22 cellular contexts compared by ENCODE assay signal in genomic region chr10:130041691-130042225, GRCh38.
DNase-seq lines count a peak whose midpoint lies in the region; ATAC-seq, FAIRE-seq and TF ChIP-seq lines count a peak whose summit lies in the region.
"Had no signal": no experiment of that assay in that cellular context is flagged by ENCODE, and none has a peak within 500 bp of the region (broad histone marks: within the 10 kb centered on the region; RNA-seq: fewer than 3 reads in every experiment).

No MANE protein-coding gene starts in this region.

- no peak overlapping the region for H2BK120ac ChIP-seq in H1 (replicated peaks; ENCODE audit: low read depth, low read length)
- no peak overlapping the region for H2BK120ac ChIP-seq in mesenchymal stem cell (ENCODE audit: low read depth, low read length)
- H2BK120ac ChIP-seq in trophoblast cell (ENCODE audit: insufficient read depth, low read length, poor library complexity) = no peak overlapping the region

- no peak overlapping the region for H4K8ac ChIP-seq in H1 (ENCODE audit: extremely low read depth, insufficient read depth, low read length)
- no peak overlapping the region for H4K8ac ChIP-seq in mesenchymal stem cell (ENCODE audit: low read length)
- H4K8ac ChIP-seq in trophoblast cell (ENCODE audit: low read depth, low read length) = no peak overlapping the region

- no peak overlapping the region for H3K27ac ChIP-seq in HepG2 (ENCODE audit: extremely low read length, insufficient read depth, low read length)
- H3K27ac ChIP-seq in right lobe of liver = no peak overlapping the region
- H3K27ac ChIP-seq in H1 (ENCODE audit: low read depth, low read length) = no peak overlapping the region
- H3K27ac ChIP-seq in mesenchymal stem cell (ENCODE audit: low read length, poor library complexity, severe bottlenecking) = no peak overlapping the region
- no peak overlapping the region for H3K27ac ChIP-seq in trophoblast cell (ENCODE audit: low read depth, low read length)
- H3K27ac ChIP-seq: 22Rv1; BLaER1 treated with 17β-estradiol and CSF1 and Interleukin-3, amounts not matched to agents 10 nM and 100 nM had no signal

- H3K23ac ChIP-seq in H1 (ENCODE audit: insufficient read length) (no peak overlapping the region), mesenchymal stem cell (ENCODE audit: low read length in 2 of 2) (no peak overlapping the region), trophoblast cell (ENCODE audit: low read length) (no peak overlapping the region)

- H2BK12ac ChIP-seq in H1 (ENCODE audit: low read depth, low read length) (no peak overlapping the region), mesenchymal stem cell (ENCODE audit: low read length in 2 of 2) (no peak overlapping the region), trophoblast cell (ENCODE audit: low read length) (no peak overlapping the region)

- H3K4me3 ChIP-seq in HepG2 (replicated peaks in 1 of 3; ENCODE audit: insufficient read depth in 1 of 3, low read depth in 2 of 3, low read length in 3 of 3) = no peak overlapping the region
- H3K4me3 ChIP-seq in right lobe of liver = no peak overlapping the region
- no peak overlapping the region for H3K4me3 ChIP-seq in H1 (ENCODE audit: extremely low read depth in 1 of 4, insufficient read depth in 2 of 4, low read depth in 3 of 4, low read length in 4 of 4)
- H3K4me3 ChIP-seq in mesenchymal stem cell (ENCODE audit: insufficient read depth in 1 of 2, low read depth in 1 of 2, low read length in 2 of 2) = peak overlapping the region in 1 of 2 experiments; percentile 42
- no peak overlapping the region for H3K4me3 ChIP-seq in trophoblast cell (ENCODE audit: low read depth, low read length)
- H3K4me3 ChIP-seq: BLaER1 treated with 17β-estradiol and CSF1 and Interleukin-3, amounts not matched to agents 10 nM and 100 nM; GM23338; HAP-1 had no signal

- H4K91ac ChIP-seq in H1 (replicated peaks; ENCODE audit: insufficient read length, low read length) = peak overlapping the region; percentile 13
- peak overlapping the region; percentile 6 for H4K91ac ChIP-seq in mesenchymal stem cell (ENCODE audit: low read length)
- no peak overlapping the region for H4K91ac ChIP-seq in trophoblast cell (ENCODE audit: low read depth, low read length)

- H4K20me1 ChIP-seq in HepG2 (ENCODE audit: insufficient read depth, low read length) (no peaks in the 10 kb centered on the region), H1 (replicated peaks in 1 of 2; ENCODE audit: control insufficient read depth in 1 of 2, insufficient read depth in 2 of 2, low read length in 2 of 2) (peaks cover 0 to 2% of the 10 kb centered on the region in 2 experiments)
- H4K20me1 ChIP-seq: BLaER1 treated with 17β-estradiol and CSF1 and Interleukin-3, amounts not matched to agents 10 nM and 100 nM had no signal

- TF ChIP-seq POLR2A in HepG2 (IDR thresholded peaks at IDR 0.05; ENCODE audit: insufficient read depth in 1 of 2, low read depth in 2 of 2, low read length in 2 of 2) = no peak
- no peak for TF ChIP-seq POLR2A in right lobe of liver (IDR thresholded peaks at IDR 0.05)
- TF ChIP-seq POLR2A in H1 (IDR thresholded peaks at IDR 0.05; ENCODE audit: control extremely low read depth in 1 of 2, low read depth in 2 of 2, low read length in 2 of 2) = no peak

- H2BK15ac ChIP-seq in H1 (ENCODE audit: low read length) = no peak overlapping the region
- no peak overlapping the region for H2BK15ac ChIP-seq in mesenchymal stem cell (ENCODE audit: low read depth, poor library complexity, severe bottlenecking)

- TF ChIP-seq EP300 in HepG2 (IDR thresholded peaks at IDR 0.05; ENCODE audit: low read depth in 2 of 2, low read length in 2 of 2) = no peak
- no peak for TF ChIP-seq EP300 in HepG2 (CRISPR knock-in tag; IDR thresholded peaks at IDR 0.05; ENCODE audit: borderline replicate concordance)
- no peak for TF ChIP-seq EP300 in H1 (IDR thresholded peaks at IDR 0.05; ENCODE audit: borderline replicate concordance in 1 of 2, low read depth in 2 of 2, low read length in 2 of 2)

- in situ Hi-C loops in HepG2 (cut with HindIII; ENCODE audit: extremely low pct_ligation_motif_present, low pct_unique_long_range_greater_than_20kb) = no loop called here

- H3K14ac ChIP-seq in H1 (ENCODE audit: insufficient read length) = no peak overlapping the region
- H3K14ac ChIP-seq in mesenchymal stem cell (ENCODE audit: low read length in 2 of 2) = peak overlapping the region in 1 of 2 experiments; percentile 2
- H3K14ac ChIP-seq in trophoblast cell (ENCODE audit: low read length) = no peak overlapping the region

- no peaks in the 10 kb centered on the region for H3K4me1 ChIP-seq in HepG2 (ENCODE audit: insufficient read depth, low read length)
- no peaks in the 10 kb centered on the region for H3K4me1 ChIP-seq in right lobe of liver
- H3K4me1 ChIP-seq in H1 (replicated peaks in 1 of 4; ENCODE audit: control insufficient read depth in 3 of 4, insufficient read depth in 4 of 4, low read length in 3 of 4) = peaks cover 0 to 4% (median 0%) of the 10 kb centered on the region in 4 experiments; a peak in 2 of 7 replicates
- no peaks in the 10 kb centered on the region for H3K4me1 ChIP-seq in mesenchymal stem cell (ENCODE audit: control insufficient read depth, insufficient read depth, low read depth, low read length)
- H3K4me1 ChIP-seq in trophoblast cell (ENCODE audit: control insufficient read depth in 1 of 2, insufficient read depth in 2 of 2, low read length in 2 of 2) = no peaks in the 10 kb centered on the region
- H3K4me1 ChIP-seq: BE2C, HAP-1 had no signal

- no peak for FAIRE-seq in HepG2 (lab: Jason Lieb, UNC)
- no peak for FAIRE-seq in H1 (lab: Jason Lieb, UNC)
- FAIRE-seq: A204.1, GM12892, H54 had no signal

- no peak overlapping the region for H2AK5ac ChIP-seq in H1 (ENCODE audit: low read depth, low read length)
- H2AK5ac ChIP-seq in mesenchymal stem cell (ENCODE audit: low read length, severe bottlenecking) = no peak overlapping the region
- H2AK5ac ChIP-seq in trophoblast cell (ENCODE audit: low read length) = no peak overlapping the region

- H3K9ac ChIP-seq in HepG2 (ENCODE audit: insufficient read depth, low read depth, low read length) (no peak overlapping the region), H1 (replicated peaks in 1 of 4; ENCODE audit: extremely low read depth in 1 of 4, low read depth in 3 of 4, low read length in 3 of 4) (no peak overlapping the region; a peak in 1 of 7 replicates), mesenchymal stem cell (ENCODE audit: low read length) (peak overlapping the region; percentile 58), trophoblast cell (ENCODE audit: low read length) (peak overlapping the region; percentile 19)
- H3K9ac ChIP-seq: BLaER1 treated with 17β-estradiol and CSF1 and Interleukin-3, amounts not matched to agents 10 nM and 100 nM had no signal

- H3K18ac ChIP-seq in H1 (ENCODE audit: extremely low read depth, low read length) = no peak overlapping the region
- H3K18ac ChIP-seq in mesenchymal stem cell (ENCODE audit: low read depth in 1 of 2, low read length in 2 of 2) = no peak overlapping the region
- H3K18ac ChIP-seq in trophoblast cell (ENCODE audit: low read length) = no peak overlapping the region

- no TSS peak for BruUV-seq in HepG2 (replicated peaks; lab: Mats Ljungman, UMichigan)

- TF ChIP-seq RAD21 in HepG2 (CRISPR knock-in tag; IDR thresholded peaks at IDR 0.05) (no peak), H1 (IDR thresholded peaks at IDR 0.05 in 1 of 2, conservative IDR thresholded peaks at IDR 0.05 in 1 of 2; ENCODE audit: low read depth in 2 of 2, low read length in 2 of 2) (no peak)

- TF ChIP-seq CTCF in HepG2 (CRISPR knock-in tag; IDR thresholded peaks at IDR 0.05) = no peak
- no peak for TF ChIP-seq CTCF in right lobe of liver (IDR thresholded peaks at IDR 0.05)
- TF ChIP-seq CTCF in H1 (IDR thresholded peaks at IDR 0.05; ENCODE audit: control extremely low read depth in 1 of 3, insufficient read depth in 1 of 3, low read depth in 1 of 3, low read length in 3 of 3) = no peak

- H3K9me3 ChIP-seq in HepG2 (ENCODE audit: low read length) (no peaks in the 10 kb centered on the region), right lobe of liver (no peaks in the 10 kb centered on the region), H1 (ENCODE audit: insufficient read depth in 2 of 2, low read depth in 1 of 2, low read length in 1 of 2) (no peaks in the 10 kb centered on the region; a peak in 1 of 4 replicates), mesenchymal stem cell (ENCODE audit: control insufficient read depth, low read length) (no peaks in the 10 kb centered on the region), trophoblast cell (ENCODE audit: insufficient read depth, low read depth, low read length) (peaks cover 3% of the 10 kb centered on the region)
- H3K9me3 ChIP-seq: BE2C; BLaER1 treated with 17β-estradiol and CSF1 and Interleukin-3, amounts not matched to agents 10 nM and 100 nM; HAP-1 had no signal

- H3K4ac ChIP-seq in H1 (replicated peaks; ENCODE audit: insufficient read length, low read depth, low read length) = peak overlapping the region; percentile 41
- no peak overlapping the region for H3K4ac ChIP-seq in mesenchymal stem cell (ENCODE audit: low read depth in 1 of 2, low read length in 2 of 2)
- no peak overlapping the region for H3K4ac ChIP-seq in trophoblast cell (ENCODE audit: low read depth, low read length)

- H3K4me2 ChIP-seq in HepG2 (ENCODE audit: low read depth, low read length) (no peak overlapping the region), H1 (ENCODE audit: insufficient read depth in 1 of 2, low read depth in 2 of 2, low read length in 2 of 2) (no peak overlapping the region), mesenchymal stem cell (ENCODE audit: low read length, poor library complexity, severe bottlenecking) (no peak overlapping the region), trophoblast cell (ENCODE audit: low read length) (no peak overlapping the region)
- H3K4me2 ChIP-seq: GM23338 had no signal

- CTCF ChIA-PET in HepG2 (lab: Yijun Ruan, JAX; ENCODE audit: low intra/inter-chr PET ratio, low total read pairs) = no interaction called here
- CTCF ChIA-PET in H1 (lab: Charles Lee; ENCODE audit: partially characterized antibody) = interaction anchor here (0.6 to 1.4 kb wide), 3 partner anchors 33 to 1838 kb away, joined by 3 read pairs; no protein-coding TSS in a partner anchor

- no peak overlapping the region for H4K12ac ChIP-seq in trophoblast cell (ENCODE audit: low read depth, low read length)

- no peaks in the 10 kb centered on the region for H3K23me2 ChIP-seq in H1 (ENCODE audit: low read depth, low read length)

- no peaks in the 10 kb centered on the region for H3K79me2 ChIP-seq in HepG2 (ENCODE audit: insufficient read depth, low read length)
- H3K79me2 ChIP-seq in H1 (ENCODE audit: control insufficient read depth in 1 of 2, insufficient read depth in 2 of 2, low read length in 2 of 2) = no peaks in the 10 kb centered on the region
- H3K79me2 ChIP-seq in trophoblast cell (ENCODE audit: control insufficient read depth, insufficient read depth, low read length, poor library complexity) = no peaks in the 10 kb centered on the region

- intact Hi-C loops in HepG2 (cut with micrococcal nuclease; ENCODE audit: unreplicated experiment) (no loop called here), right lobe of liver (cut with DNase I) (no loop called here)

- no peak overlapping the region for H3K56ac ChIP-seq in H1 (replicated peaks; ENCODE audit: insufficient read length, low read depth, low read length)

- ATAC-seq in HepG2 = no peak
- no peak for ATAC-seq in right lobe of liver
- no peak for ATAC-seq in GM21717 (IDR thresholded peaks at IDR 0.05; ENCODE audit: unreplicated experiment)
- ATAC-seq: GM23338 had no signal

- DNase-seq in HepG2 (ENCODE audit: low spot score) = no peak
- no peak for DNase-seq in right lobe of liver
- peak in 1 of 2 experiments; percentile 16 for DNase-seq in H1 (ENCODE audit: low read depth in 1 of 2, low spot score in 2 of 2)
- DNase-seq in mesenchymal stem cell = no peak
- DNase-seq in trophoblast cell = no peak
- DNase-seq in activated CD4-positive, CD25-positive, alpha-beta regulatory T cell (lab: John Stamatoyannopoulos, UW) = no peak
- DNase-seq in T-helper 1 cell = no peak
- DNase-seq: AML-193; BE2C; CD4-positive, alpha-beta T cell; CD8-positive, alpha-beta memory T cell; DMS53; DMS79 treated with DMSO at 0.1 percent for 48 hours; GF-D8 had no signal

- H3K27me3 ChIP-seq in HepG2 (ENCODE audit: control insufficient read depth in 1 of 2, insufficient read depth in 2 of 2, low read length in 2 of 2) = peaks cover 5 to 65% of the 10 kb centered on the region in 2 experiments; a peak in 3 of 5 replicates
- H3K27me3 ChIP-seq in right lobe of liver = no peaks in the 10 kb centered on the region
- H3K27me3 ChIP-seq in H1 (replicated peaks in 1 of 4; ENCODE audit: control insufficient read depth in 3 of 4, extremely low read depth in 1 of 4, insufficient read depth in 3 of 4, low read length in 3 of 4) = peaks cover 0 to 2% (median 0%) of the 10 kb centered on the region in 4 experiments; a peak in 1 of 7 replicates
- no peaks in the 10 kb centered on the region for H3K27me3 ChIP-seq in mesenchymal stem cell (ENCODE audit: control insufficient read depth in 1 of 2, insufficient read depth in 1 of 2, low read length in 2 of 2)
- H3K27me3 ChIP-seq in trophoblast cell (ENCODE audit: insufficient read depth, low read length) = no peaks in the 10 kb centered on the region
- H3K27me3 ChIP-seq: BE2C; BLaER1 treated with 17β-estradiol and CSF1 and Interleukin-3, amounts not matched to agents 10 nM and 100 nM had no signal

- H2AFZ ChIP-seq in HepG2 (ENCODE audit: low read length) (no peak overlapping the region), H1 (ENCODE audit: low read length) (no peak overlapping the region), mesenchymal stem cell (ENCODE audit: low read depth, low read length) (no peak overlapping the region), trophoblast cell (ENCODE audit: insufficient read depth, low read length, poor library complexity) (no peak overlapping the region)
- H2AFZ ChIP-seq: GM23338 had no signal

- H3K36me3 ChIP-seq in HepG2 (replicated peaks in 1 of 2; ENCODE audit: control insufficient read depth in 1 of 2, insufficient read depth in 2 of 2, low read length in 2 of 2) = no peaks in the 10 kb centered on the region
- H3K36me3 ChIP-seq in right lobe of liver = no peaks in the 10 kb centered on the region
- H3K36me3 ChIP-seq in H1 (ENCODE audit: control insufficient read depth in 2 of 4, insufficient read depth in 4 of 4, low read length in 3 of 4) = no peaks in the 10 kb centered on the region
- no peaks in the 10 kb centered on the region for H3K36me3 ChIP-seq in mesenchymal stem cell (ENCODE audit: control insufficient read depth in 1 of 2, insufficient read depth in 2 of 2, low read depth in 1 of 2, low read length in 2 of 2)
- no peaks in the 10 kb centered on the region for H3K36me3 ChIP-seq in trophoblast cell (ENCODE audit: control insufficient read depth in 1 of 2, insufficient read depth in 2 of 2, low read length in 2 of 2)
- H3K36me3 ChIP-seq: BE2C; BLaER1 treated with 17β-estradiol and CSF1 and Interleukin-3, amounts not matched to agents 10 nM and 100 nM; HAP-1 had no signal

- no peak overlapping the region for H2BK5ac ChIP-seq in H1 (ENCODE audit: low read depth, low read length)
- no peak overlapping the region for H2BK5ac ChIP-seq in mesenchymal stem cell (ENCODE audit: low read depth, low read length, poor library complexity, severe bottlenecking)
- H2BK5ac ChIP-seq in trophoblast cell (ENCODE audit: low read depth, low read length, poor library complexity) = no peak overlapping the region

- H3K79me1 ChIP-seq in H1 (ENCODE audit: low read depth, low read length) (no peaks in the 10 kb centered on the region), mesenchymal stem cell (replicated peaks; ENCODE audit: low read length, poor library complexity, severe bottlenecking) (no peaks in the 10 kb centered on the region), trophoblast cell (ENCODE audit: low read length) (no peaks in the 10 kb centered on the region)

- H2BK20ac ChIP-seq in H1 (ENCODE audit: low read length) = no peak overlapping the region

- POLR2A ChIA-PET in HepG2 (lab: Yijun Ruan, JAX) (no interaction called here), H1 (lab: Charles Lee; ENCODE audit: partially characterized antibody) (interaction anchor here (1.2 kb wide), 1 partner anchor 86 kb away, joined by 3 read pairs; no protein-coding TSS in a partner anchor)

- 3% methylated on average over 3 of the region's 3 CpGs for WGBS in HepG2 (ENCODE audit: low lambda C conversion rate)
- 52% methylated on average over 2 of the region's 3 CpGs for WGBS in right lobe of liver (ENCODE audit: insufficient coverage, low coverage, low lambda C conversion rate, missing lambda C conversion rate)
- 89% methylated on average over 3 of the region's 3 CpGs; no CpG with 5 or more reads in 1 of the 2 experiments for WGBS in H1 (ENCODE audit: extremely low coverage in 1 of 2, insufficient coverage in 1 of 2, insufficient read length in 1 of 2, insufficient replicate concordance in 2 of 2, low coverage in 1 of 2, low lambda C conversion rate in 2 of 2, missing lambda C conversion rate in 1 of 2), 2 experiments
- 69% methylated on average over 3 of the region's 3 CpGs for WGBS in mesenchymal stem cell
- WGBS in trophoblast cell (ENCODE audit: extremely low coverage, insufficient coverage, insufficient read length) = no CpG with 5 or more reads among the region's 3 CpGs

- H4K5ac ChIP-seq in H1 (ENCODE audit: insufficient read length, low read depth, low read length) = no peak overlapping the region

Comparison
In these comparisons a context has a peak if more than half of its experiments do, and no peak if none do; other contexts are left out.
1. H3K9ac ChIP-seq: peak in mesenchymal stem cell (single experiment) and trophoblast cell (single experiment); none in HepG2 (single experiment) and H1 (0 of 4).